In genomic region chr1:221743416-221744208, GRCh38 we compare ENCODE assay signal across 8 cellular contexts. TPM values are rescaled to one million over a fixed set of nuclear protein-coding genes. Genes with fewer than 3 reads are reported as not detected.
DNase-seq lines count a peak whose midpoint lies in the region; ATAC-seq lines count a peak whose summit lies in the region.

No MANE protein-coding gene starts in this region.

- peaks cover 17% of the 10 kb centered on the region for H3K36me3 Mint-ChIP-seq in activated naive CD4-positive, alpha-beta T cell treated with anti-CD3 and anti-CD28 coated beads, Interleukin-2, amount 10 ng/mL, durations not matched to agents 7 days and 5 days
- no peaks in the 10 kb centered on the region for H3K36me3 Mint-ChIP-seq in activated naive CD8-positive, alpha-beta T cell treated with anti-CD3 and anti-CD28 coated beads for 36 hours

- H3K27ac ChIP-seq in thymus (ENCODE audit: low read depth) = peak overlapping the region; percentile 98

- peak overlapping the region; percentile 81 for H3K4me3 Mint-ChIP-seq in activated naive CD4-positive, alpha-beta T cell treated with anti-CD3 and anti-CD28 coated beads, Interleukin-2, amount 10 ng/mL, durations not matched to agents 7 days and 5 days
- H3K4me3 Mint-ChIP-seq in activated naive CD8-positive, alpha-beta T cell treated with anti-CD3 and anti-CD28 coated beads for 36 hours = peak overlapping the region; percentile 84

- ATAC-seq in HG03460 (IDR thresholded peaks at IDR 0.05; ENCODE audit: unreplicated experiment) (peak; percentile 23), GM19397 (IDR thresholded peaks at IDR 0.05; ENCODE audit: unreplicated experiment) (no peak), HG02759 (IDR thresholded peaks at IDR 0.05; ENCODE audit: unreplicated experiment) (no peak)

- peaks cover 24% of the 10 kb centered on the region for H3K4me1 Mint-ChIP-seq in activated naive CD4-positive, alpha-beta T cell treated with anti-CD3 and anti-CD28 coated beads, Interleukin-2, amount 10 ng/mL, durations not matched to agents 7 days and 5 days
- H3K4me1 Mint-ChIP-seq in activated naive CD8-positive, alpha-beta T cell treated with anti-CD3 and anti-CD28 coated beads for 36 hours = peaks cover 22% of the 10 kb centered on the region

- H3K4me3 ChIP-seq in thymus (ENCODE audit: low read length) = peak overlapping the region; percentile 68

- peak overlapping the region; percentile 93 for H3K27ac Mint-ChIP-seq in activated naive CD4-positive, alpha-beta T cell treated with anti-CD3 and anti-CD28 coated beads, Interleukin-2, amount 10 ng/mL, durations not matched to agents 7 days and 5 days
- H3K27ac Mint-ChIP-seq in activated naive CD8-positive, alpha-beta T cell treated with anti-CD3 and anti-CD28 coated beads for 36 hours = peak overlapping the region; percentile 89

- H3K27me3 Mint-ChIP-seq in activated naive CD4-positive, alpha-beta T cell treated with anti-CD3 and anti-CD28 coated beads, Interleukin-2, amount 10 ng/mL, durations not matched to agents 7 days and 5 days = no peaks in the 10 kb centered on the region
- H3K27me3 Mint-ChIP-seq in activated naive CD8-positive, alpha-beta T cell treated with anti-CD3 and anti-CD28 coated beads for 36 hours = no peaks in the 10 kb centered on the region

- H3K36me3 ChIP-seq in thymus (ENCODE audit: control insufficient read depth, insufficient read depth) = peaks cover 4% of the 10 kb centered on the region

- 49% methylated on average over 16 of the region's 16 CpGs for WGBS in thymus

- H3K27me3 ChIP-seq in thymus (ENCODE audit: control insufficient read depth, insufficient read depth) = no peaks in the 10 kb centered on the region

- peaks cover 4% of the 10 kb centered on the region for H3K4me1 ChIP-seq in thymus (ENCODE audit: control insufficient read depth, insufficient read depth, low read length)

- peaks cover 3% of the 10 kb centered on the region for H3K9me3 Mint-ChIP-seq in activated naive CD4-positive, alpha-beta T cell treated with anti-CD3 and anti-CD28 coated beads, Interleukin-2, amount 10 ng/mL, durations not matched to agents 7 days and 5 days
- no peaks in the 10 kb centered on the region for H3K9me3 Mint-ChIP-seq in activated naive CD8-positive, alpha-beta T cell treated with anti-CD3 and anti-CD28 coated beads for 36 hours

- DNase-seq in activated naive CD4-positive, alpha-beta T cell treated with anti-CD3 and anti-CD28 coated beads, Interleukin-2, amount 10 ng/mL, durations not matched to agents 7 days and 5 days = no peak
- DNase-seq in activated naive CD4-positive, alpha-beta T cell (lab: John Stamatoyannopoulos, UW) = no peak
- no peak for DNase-seq in activated naive CD8-positive, alpha-beta T cell treated with anti-CD3 and anti-CD28 coated beads for 36 hours
- peak; percentile 54 for DNase-seq in left kidney (ENCODE audit: low read depth, low spot score)

- CTCF ChIA-PET in activated naive CD4-positive, alpha-beta T cell treated with anti-CD3 and anti-CD28 coated beads, Interleukin-2, amount 10 ng/mL, durations not matched to agents 7 days and 5 days (lab: Charles Lee) = interaction anchor here (0.6 to 6.4 kb wide), 14 partner anchors 10 to 711 kb away, joined by 3 to 76 read pairs (median 3); no protein-coding TSS in a partner anchor

- no peaks in the 10 kb centered on the region for H3K9me3 ChIP-seq in thymus (ENCODE audit: control insufficient read depth)

RNA-seq across cellular contexts. Expression of gene DUSP10, which starts 1.7 kb away (rescaled TPM):
- 10 to 100 TPM; 32.7 to 33.0 TPM for total RNA-seq in activated naive CD8-positive, alpha-beta T cell treated with anti-CD3 and anti-CD28 coated beads for 36 hours
- 11.3 TPM for polyA plus RNA-seq in thymus
